In genomic region chr9:120490888-120491595, GRCh38 we compare ENCODE assay signal across 9 cellular contexts.
DNase-seq lines count a peak whose midpoint lies in the region; ATAC-seq and TF ChIP-seq lines count a peak whose summit lies in the region.
"Had no signal": no experiment of that assay in that cellular context is flagged by ENCODE, and none has a peak within 500 bp of the region (broad histone marks: within the 10 kb centered on the region; RNA-seq: fewer than 3 reads in every experiment).

No MANE protein-coding gene starts in this region.

- ATAC-seq in left cardiac atrium (peak; percentile 67 to 72), HG03135 (IDR thresholded peaks at IDR 0.05; ENCODE audit: unreplicated experiment) (peak; percentile 92)
- ATAC-seq in activated T-cell treated with anti-CD3 and anti-CD28 coated beads, Interleukin-2, amount 50 U/mL, for 4 hours: no peak

- H3K27me3 ChIP-seq in left ventricle myocardium inferior (ENCODE audit: low read depth): no peaks in the 10 kb centered on the region
- H3K27me3 ChIP-seq in adipocyte (replicated peaks; ENCODE audit: control insufficient read depth, insufficient read depth, low read length): no peaks in the 10 kb centered on the region

- no peak overlapping the region for H3K4me3 Mint-ChIP-seq in activated T-cell treated with anti-CD3 and anti-CD28 coated beads, Interleukin-2, amount 50 U/mL, for 4 hours

- no peaks in the 10 kb centered on the region for H3K9me3 Mint-ChIP-seq in activated T-cell treated with anti-CD3 and anti-CD28 coated beads, Interleukin-2, amount 50 U/mL, for 4 hours

- H3K36me3 ChIP-seq in left ventricle myocardium inferior: peaks cover 32% of the 10 kb centered on the region
- H3K36me3 ChIP-seq in adipocyte (ENCODE audit: control insufficient read depth, insufficient read depth, low read length, severe bottlenecking): peaks cover 23% of the 10 kb centered on the region

- no peaks in the 10 kb centered on the region for H3K9me3 ChIP-seq in left ventricle myocardium inferior (replicated peaks)
- no peaks in the 10 kb centered on the region for H3K9me3 ChIP-seq in adipocyte (ENCODE audit: control insufficient read depth, low read length)

- H3K27ac ChIP-seq in left ventricle myocardium inferior (replicated peaks): no peak overlapping the region

- intact Hi-C loops in left cardiac atrium (cut with DNase I) (no loop called here), left ventricle myocardium inferior (cut with micrococcal nuclease) (no loop called here)

- peaks cover 44% of the 10 kb centered on the region for H3K36me3 Mint-ChIP-seq in activated T-cell treated with anti-CD3 and anti-CD28 coated beads, Interleukin-2, amount 50 U/mL, for 4 hours (ENCODE audit: insufficient read depth)

- no peak overlapping the region for H3K4me3 ChIP-seq in left ventricle myocardium inferior
- H3K4me3 ChIP-seq in adipocyte (ENCODE audit: low read length): peak overlapping the region; percentile 55

- no peak for TF ChIP-seq CTCF in left ventricle myocardium inferior (IDR thresholded peaks at IDR 0.05; ENCODE audit: borderline replicate concordance)

- H3K9ac ChIP-seq in adipocyte (ENCODE audit: low read length): peak overlapping the region; percentile 22

- DNase-seq in left cardiac atrium: no peak
- DNase-seq in left ventricle myocardium inferior: no peak
- peak; percentile 28 for DNase-seq in adipocyte (ENCODE audit: low read depth)
- DNase-seq in SHP77 (lab: John Stamatoyannopoulos, UW): no peak
- DNase-seq in nucleus accumbens (lab: John Stamatoyannopoulos, UW): no peak
- no peak for DNase-seq in amygdala (lab: John Stamatoyannopoulos, UW)
- no peak for DNase-seq in activated T-cell treated with anti-CD3 and anti-CD28 coated beads, Interleukin-2, amount 50 U/mL, for 4 hours

- no peaks in the 10 kb centered on the region for H3K27me3 Mint-ChIP-seq in activated T-cell treated with anti-CD3 and anti-CD28 coated beads, Interleukin-2, amount 50 U/mL, for 4 hours (ENCODE audit: low read depth)
- H3K27me3 Mint-ChIP-seq: CD4-positive, CD25-positive, alpha-beta regulatory T cell had no signal

- H3K4me1 ChIP-seq in left ventricle myocardium inferior (peaks cover 14% of the 10 kb centered on the region), adipocyte (ENCODE audit: control insufficient read depth, insufficient read depth, low read length) (peaks cover 19% of the 10 kb centered on the region)

- peaks cover 1% of the 10 kb centered on the region for H3K4me1 Mint-ChIP-seq in activated T-cell treated with anti-CD3 and anti-CD28 coated beads, Interleukin-2, amount 50 U/mL, for 4 hours (ENCODE audit: low read depth)

Comparison
In these comparisons a context has a peak if more than half of its experiments do, and no peak if none do; other contexts are left out.
1. ATAC-seq: peak in left cardiac atrium (2 of 2) and HG03135 (single experiment); none in activated T-cell treated with anti-CD3 and anti-CD28 coated beads, Interleukin-2, amount 50 U/mL, for 4 hours (0 of 2).